ENCODE assay signal across 20 cellular contexts in the genomic region with DNA sequence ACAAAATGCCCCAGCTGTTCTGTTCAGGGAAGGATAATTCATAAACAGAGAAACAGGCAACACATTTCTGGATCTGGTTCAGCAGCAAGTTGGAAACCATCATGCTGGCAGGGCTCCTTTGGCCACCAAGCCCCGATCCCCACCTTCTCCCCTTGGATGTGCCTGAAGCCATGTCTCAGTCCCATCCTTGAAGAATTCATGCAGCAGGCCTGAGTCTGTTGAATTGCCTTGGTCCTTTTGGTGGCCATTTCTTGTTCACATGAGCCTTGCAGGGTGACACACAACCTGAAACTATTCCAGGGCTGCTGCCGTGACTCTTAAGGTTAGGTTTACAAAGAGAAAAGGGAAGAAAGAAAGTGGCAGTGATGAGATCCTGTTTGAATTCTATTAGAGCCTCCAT.
DNase-seq lines count a peak whose midpoint lies in the region; ATAC-seq and TF ChIP-seq lines count a peak whose summit lies in the region.
"Had no signal": no experiment of that assay in that cellular context is flagged by ENCODE, and none has a peak within 500 bp of the region (broad histone marks: within the 10 kb centered on the region; RNA-seq: fewer than 3 reads in every experiment).

No MANE protein-coding gene starts in this region.

- no peak for TF ChIP-seq EP300 in stomach (IDR thresholded peaks at IDR 0.05)

- peak; percentile 52 for DNase-seq in EH (ENCODE audit: low read depth)
- no peak for DNase-seq in esophagus squamous epithelium (lab: John Stamatoyannopoulos, UW)
- DNase-seq in mesothelial cell of epicardium (ENCODE audit: low spot score in 2 of 2, unreplicated experiment in 2 of 2) = no peak
- no peak for DNase-seq in stomach
- DNase-seq in HAP-1 (ENCODE audit: low spot score in 2 of 2) = no peak
- no peak for DNase-seq in activated naive CD4-positive, alpha-beta T cell treated with Interleukin-2 at 50 U/mL for 16 hours
- DNase-seq: ACHN; activated CD4-positive, alpha-beta T cell treated with anti-CD3 and anti-CD28 coated beads for 4 hours; activated effector memory CD4-positive, alpha-beta T cell treated with anti-CD3 and anti-CD28 coated beads, Interleukin-2, amount 50 U/mL, for 16 hours; CD4-positive, CD25-positive, alpha-beta regulatory T cell; central memory CD4-positive, alpha-beta T cell; DMS153; NCI-H1694; NCI-H2227 treated with DMSO at 0.1 percent for 48 hours had no signal

- no peaks in the 10 kb centered on the region for H3K9me3 ChIP-seq in esophagus squamous epithelium
- H3K9me3 ChIP-seq in stomach = no peaks in the 10 kb centered on the region
- H3K9me3 ChIP-seq in HAP-1 = no peaks in the 10 kb centered on the region
- H3K9me3 ChIP-seq: adrenal gland had no signal

- no peaks in the 10 kb centered on the region for H3K36me3 Mint-ChIP-seq in mesothelial cell of epicardium
- H3K36me3 Mint-ChIP-seq: CD4-positive, CD25-positive, alpha-beta regulatory T cell; IgD-negative memory B cell had no signal

- peaks cover 15 to 39% (median 24%) of the 10 kb centered on the region in 3 donors for H3K4me1 ChIP-seq in esophagus squamous epithelium
- peaks cover 5 to 47% (median 24%) of the 10 kb centered on the region in 4 donors for H3K4me1 ChIP-seq in stomach
- H3K4me1 ChIP-seq in HAP-1 = no peaks in the 10 kb centered on the region

- in situ Hi-C loops in HAP-1 (cut with MboI; ENCODE audit: low sequenced_read_pairs) = no loop called here

- H3K27ac Mint-ChIP-seq in mesothelial cell of epicardium = peak overlapping the region; percentile 77
- H3K27ac Mint-ChIP-seq: CD4-positive, CD25-positive, alpha-beta regulatory T cell; IgD-negative memory B cell had no signal

- no peaks in the 10 kb centered on the region for H3K27me3 ChIP-seq in esophagus squamous epithelium
- H3K27me3 ChIP-seq in stomach = no peaks in the 10 kb centered on the region
- H3K27me3 ChIP-seq in HAP-1 (ENCODE audit: low read depth) = no peaks in the 10 kb centered on the region
- H3K27me3 ChIP-seq: adrenal gland had no signal

- H3K36me3 ChIP-seq in esophagus squamous epithelium (no peaks in the 10 kb centered on the region), stomach (no peaks in the 10 kb centered on the region), HAP-1 (replicated peaks) (no peaks in the 10 kb centered on the region)
- H3K36me3 ChIP-seq: adrenal gland had no signal

- no peak overlapping the region for H3K4me3 Mint-ChIP-seq in mesothelial cell of epicardium
- H3K4me3 Mint-ChIP-seq: CD4-positive, CD25-positive, alpha-beta regulatory T cell; IgD-negative memory B cell had no signal

- H3K9me3 Mint-ChIP-seq in mesothelial cell of epicardium = peaks cover 22% of the 10 kb centered on the region

- H3K4me3 ChIP-seq in esophagus squamous epithelium (no peak overlapping the region), stomach (no peak overlapping the region), HAP-1 (no peak overlapping the region)
- H3K4me3 ChIP-seq: adrenal gland had no signal

- TF ChIP-seq POLR2A in esophagus squamous epithelium (IDR thresholded peaks at IDR 0.05) (no peak), stomach (IDR thresholded peaks at IDR 0.05) (no peak)

- ATAC-seq in HG03135 (IDR thresholded peaks at IDR 0.05; ENCODE audit: unreplicated experiment) (no peak), HG03432 (IDR thresholded peaks at IDR 0.05; ENCODE audit: unreplicated experiment) (no peak)
- ATAC-seq: Panc1 had no signal

- intact Hi-C loops in esophagus squamous epithelium (cut with DNase I) (no loop called here), stomach (cut with DNase I; ENCODE audit: low total_unique reads) (no loop called here)

- TF ChIP-seq CTCF in esophagus squamous epithelium (IDR thresholded peaks at IDR 0.05) (no peak), mesothelial cell of epicardium (IDR thresholded peaks at IDR 0.05; ENCODE audit: unreplicated experiment) (no peak), stomach (IDR thresholded peaks at IDR 0.05) (no peak)

- no peaks in the 10 kb centered on the region for H3K27me3 Mint-ChIP-seq in mesothelial cell of epicardium (ENCODE audit: low read depth)
- H3K27me3 Mint-ChIP-seq: CD4-positive, CD25-positive, alpha-beta regulatory T cell had no signal

- WGBS in esophagus squamous epithelium, 2 donors = 0 to 54% methylated on average over 1 to 2 of the region's 2 CpGs
- WGBS in stomach, 5 donors = 36 to 57% (median 51%) methylated on average over 2 of the region's 2 CpGs

- peaks cover 28% of the 10 kb centered on the region for H3K4me1 Mint-ChIP-seq in mesothelial cell of epicardium
- H3K4me1 Mint-ChIP-seq: CD4-positive, CD25-positive, alpha-beta regulatory T cell; IgD-negative memory B cell had no signal

- peak overlapping the region in 3 of 4 donors; percentile 51 to 89 (median 66) for H3K27ac ChIP-seq in esophagus squamous epithelium
- peak overlapping the region in 4 of 5 donors; percentile 30 to 67 (median 60) for H3K27ac ChIP-seq in stomach
- H3K27ac ChIP-seq: HL-60 had no signal
